In genomic region chr5:178625679-178626483, GRCh38 we compare ENCODE assay signal across 8 cellular contexts. TPM values are rescaled to one million over a fixed set of nuclear protein-coding genes. Genes with fewer than 3 reads are reported as not detected.
DNase-seq lines count a peak whose midpoint lies in the region; ATAC-seq and TF ChIP-seq lines count a peak whose summit lies in the region.

No MANE protein-coding gene starts in this region.

- CTCF ChIA-PET in Caco-2 (lab: Charles Lee) = interaction anchor here (0.7 kb wide), 1 partner anchor 105 kb away, joined by 3 read pairs; the partner anchor contains the start of gene ZNF354A
- CTCF ChIA-PET in activated CD4-positive, alpha-beta memory T cell treated with anti-CD3 and anti-CD28 coated beads for 36 hours (lab: Charles Lee) = no interaction called here

- H3K4me1 ChIP-seq in Caco-2 = peaks cover 31% of the 10 kb centered on the region
- peaks cover 17% of the 10 kb centered on the region for H3K4me1 ChIP-seq in rectal smooth muscle tissue (ENCODE audit: control insufficient read depth, insufficient read depth, low read length)

- peaks cover 41% of the 10 kb centered on the region for H3K36me3 Mint-ChIP-seq in Caco-2 (ENCODE audit: insufficient read depth, unreplicated experiment)
- H3K36me3 Mint-ChIP-seq in activated CD4-positive, alpha-beta memory T cell treated with anti-CD3 and anti-CD28 coated beads for 36 hours = peaks cover 14% of the 10 kb centered on the region

- peak overlapping the region; percentile 98 for H3K4me3 Mint-ChIP-seq in Caco-2 (ENCODE audit: unreplicated experiment)
- H3K4me3 Mint-ChIP-seq in activated CD4-positive, alpha-beta memory T cell treated with anti-CD3 and anti-CD28 coated beads for 36 hours = peak overlapping the region; percentile 92

- no peaks in the 10 kb centered on the region for H3K27me3 ChIP-seq in Caco-2 (replicated peaks; ENCODE audit: control insufficient read depth, insufficient read depth, low read length)
- H3K27me3 ChIP-seq in rectal smooth muscle tissue (ENCODE audit: control insufficient read depth, insufficient read depth, low read length) = no peaks in the 10 kb centered on the region

- peak overlapping the region; percentile 99 for H3K27ac Mint-ChIP-seq in Caco-2 (ENCODE audit: unreplicated experiment)
- H3K27ac Mint-ChIP-seq in activated CD4-positive, alpha-beta memory T cell treated with anti-CD3 and anti-CD28 coated beads for 36 hours = peak overlapping the region; percentile 98

- H3K27me3 Mint-ChIP-seq in Caco-2 (ENCODE audit: insufficient read depth, unreplicated experiment) = no peaks in the 10 kb centered on the region
- no peaks in the 10 kb centered on the region for H3K27me3 Mint-ChIP-seq in activated CD4-positive, alpha-beta memory T cell treated with anti-CD3 and anti-CD28 coated beads for 36 hours

- no peaks in the 10 kb centered on the region for H3K9me3 Mint-ChIP-seq in Caco-2 (ENCODE audit: unreplicated experiment)
- no peaks in the 10 kb centered on the region for H3K9me3 Mint-ChIP-seq in activated CD4-positive, alpha-beta memory T cell treated with anti-CD3 and anti-CD28 coated beads for 36 hours

- ATAC-seq in GM19463 (IDR thresholded peaks at IDR 0.05; ENCODE audit: unreplicated experiment) (peak; percentile 8), HG03520 (IDR thresholded peaks at IDR 0.05; ENCODE audit: unreplicated experiment) (peak; percentile 6), Right ventricle myocardium superior (ENCODE audit: poor library complexity) (peak; percentile 33)

- peak overlapping the region; percentile 97 for H3K27ac ChIP-seq in rectal smooth muscle tissue (ENCODE audit: low read depth, low read length)

- intact Hi-C loops in Caco-2 (cut with micrococcal nuclease; ENCODE audit: unreplicated experiment) = no loop called here
- intact Hi-C loops in activated CD4-positive, alpha-beta memory T cell treated with anti-CD3 and anti-CD28 coated beads for 36 hours (cut with micrococcal nuclease) = loop anchor here (1.0 to 10.0 kb wide), 6 partner anchors 12 to 997 kb away; partner anchors contain the start of genes HNRNPAB, HNRNPH1, RUFY1 and ZNF354B
- intact Hi-C loops in Right ventricle myocardium superior (cut with DNase I) = no loop called here

- TF ChIP-seq CTCF in Caco-2 (IDR thresholded peaks at IDR 0.05; ENCODE audit: insufficient read depth in 1 of 2, low read depth in 1 of 2, low read length in 1 of 2, severe bottlenecking in 1 of 2, unreplicated experiment in 1 of 2) = no peak

- peaks cover 9% of the 10 kb centered on the region for H3K4me1 Mint-ChIP-seq in Caco-2 (ENCODE audit: low read depth, unreplicated experiment)
- peaks cover 33% of the 10 kb centered on the region for H3K4me1 Mint-ChIP-seq in activated CD4-positive, alpha-beta memory T cell treated with anti-CD3 and anti-CD28 coated beads for 36 hours (ENCODE audit: low read depth)

- H3K9me3 ChIP-seq in Caco-2 = peaks cover 4% of the 10 kb centered on the region

- H3K36me3 ChIP-seq in Caco-2 (ENCODE audit: control insufficient read depth, insufficient read depth, low read length) (peaks cover 2% of the 10 kb centered on the region; the same call in 1 of the 2 replicates), rectal smooth muscle tissue (ENCODE audit: control insufficient read depth, insufficient read depth, low read length) (peaks cover 5% of the 10 kb centered on the region)

- BruUV-seq in Caco-2 (replicated peaks; lab: Mats Ljungman, UMichigan) = no TSS peak

- POLR2A ChIA-PET in Caco-2 (lab: Charles Lee) = interaction anchor here (0.6 to 0.7 kb wide), 2 partner anchors 123 to 425 kb away, joined by 3 read pairs; no protein-coding TSS in a partner anchor
- POLR2A ChIA-PET in activated CD4-positive, alpha-beta memory T cell treated with anti-CD3 and anti-CD28 coated beads for 36 hours (lab: Charles Lee) = interaction anchor here (0.6 to 1.4 kb wide), 3 partner anchors 11 to 1141 kb away, joined by 4 to 5 read pairs (median 4); no protein-coding TSS in a partner anchor

- peak overlapping the region; percentile 99 for H3K9ac ChIP-seq in rectal smooth muscle tissue (ENCODE audit: low read length)

- DNase-seq in Caco-2 (peak; percentile 7 to 38), Right ventricle myocardium superior (no peak), T1000 (lab: John Stamatoyannopoulos, UW) (no peak), islet precursor cell (no peak)
- no peak for DNase-seq in activated CD4-positive, alpha-beta memory T cell treated with anti-CD3 and anti-CD28 coated beads for 36 hours

- H3K4me3 ChIP-seq in Caco-2 (ENCODE audit: low read depth, low read length) (peak overlapping the region; percentile 93), rectal smooth muscle tissue (ENCODE audit: low read length) (peak overlapping the region; percentile 96)

RNA-seq across cellular contexts. Expression of gene CLK4, which starts 1.0 kb away (rescaled TPM):
- total RNA-seq in Caco-2 (2022) (26.3 and 26.5 TPM in 2 replicates), Right ventricle myocardium superior (23.2 TPM)
- 10 to 100 TPM; 25.1 to 26.0 TPM for total RNA-seq in activated CD4-positive, alpha-beta memory T cell treated with anti-CD3 and anti-CD28 coated beads for 36 hours

RNA-seq across cellular contexts. Expression of gene COL23A1, which starts 35.7 kb away (rescaled TPM):
- total RNA-seq in Caco-2 (2022) = 0.09 and 0.18 TPM in 2 replicates
- total RNA-seq in activated CD4-positive, alpha-beta memory T cell treated with anti-CD3 and anti-CD28 coated beads for 36 hours = under 1 TPM in 1 of 2 experiments, not detected in 1; 0.15 TPM
- 18.8 TPM for total RNA-seq in Right ventricle myocardium superior

Comparison
In these comparisons a context has a peak if more than half of its experiments do, and no peak if none do; other contexts are left out.
1. DNase-seq: peak in Caco-2 (2 of 2); none in activated CD4-positive, alpha-beta memory T cell treated with anti-CD3 and anti-CD28 coated beads for 36 hours (single experiment), Right ventricle myocardium superior (single experiment), T1000 (single experiment) and islet precursor cell (single experiment).
2. RNA of gene COL23A1, which starts 35.7 kb away (total RNA-seq): 18.8 TPM in Right ventricle myocardium superior (single experiment); 0.09 to 0.18 TPM in Caco-2 and 0.15 TPM in activated CD4-positive, alpha-beta memory T cell treated with anti-CD3 and anti-CD28 coated beads for 36 hours; every median in the first group is over 10 times any median in the second.
3. Peak in every context shown above with its lines, with median percentiles within 50 percentile points of each other: ATAC-seq.